Comparison of ENCODE assay signal across 39 cellular contexts in the genomic region with DNA sequence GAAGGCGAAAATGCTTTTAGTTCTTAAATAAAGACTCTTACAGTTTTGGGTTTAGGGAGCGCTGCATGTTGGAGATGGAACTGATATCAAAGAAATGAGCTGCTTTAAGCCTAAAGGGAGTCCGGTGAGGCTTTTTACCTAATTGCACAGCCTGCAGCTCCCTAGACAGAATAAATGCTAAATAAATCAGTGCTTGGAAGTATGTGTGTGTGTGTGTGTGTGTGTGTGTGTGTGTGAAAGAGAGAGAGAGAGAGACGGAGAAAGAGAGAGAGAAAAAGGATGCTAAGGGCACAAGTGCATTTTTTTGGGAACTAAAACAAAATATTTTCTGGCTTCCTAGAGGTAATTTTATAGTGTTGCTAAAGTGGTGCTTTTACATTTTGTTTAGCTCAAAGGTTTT.
"Had no signal": no experiment of that assay in that cellular context is flagged by ENCODE, and none has a peak within 500 bp of the region (broad histone marks: within the 10 kb centered on the region; RNA-seq: fewer than 3 reads in every experiment).

No MANE protein-coding gene starts in this region.

- H3K36me3 ChIP-seq: adrenal gland, ascending aorta, brain microvascular endothelial cell, breast epithelium, cardiac muscle cell, colonic mucosa had no signal

- DNase-seq: activated effector memory CD4-positive, alpha-beta T cell treated with anti-CD3 and anti-CD28 coated beads, Interleukin-2, amount 50 U/mL, for 16 hours; activated effector memory CD4-positive, alpha-beta T cell treated with Interleukin-2 at 50 U/mL for 16 hours; activated gamma-delta T cell; activated gamma-delta T cell treated with Interleukin-2 at 50 U/mL for 16 hours; activated naive CD4-positive, alpha-beta T cell; activated naive CD4-positive, alpha-beta T cell treated with anti-CD3 and anti-CD28 coated beads for 36 hours; activated naive CD4-positive, alpha-beta T cell treated with anti-CD3 and anti-CD28 coated beads, Interleukin-2, amount 10 ng/mL, durations not matched to agents 7 days and 5 days; activated naive CD4-positive, alpha-beta T cell treated with anti-CD3 and anti-CD28 coated beads, Interleukin-2, amount 50 U/mL, for 16 hours; activated naive CD4-positive, alpha-beta T cell treated with Interleukin-2 at 50 U/mL for 16 hours; activated naive CD8-positive, alpha-beta T cell treated with anti-CD3 and anti-CD28 coated beads for 36 hours; activated naive CD8-positive, alpha-beta T cell treated with anti-CD3 and anti-CD28 coated beads, Interleukin-2, amount 10 ng/mL, durations not matched to agents 7 days and 5 days; activated naive CD8-positive, alpha-beta T cell treated with anti-CD3 and anti-CD28 coated beads, Interleukin-2, amount 50 U/mL, for 24 hours; activated T-cell treated with anti-CD3 and anti-CD28 coated beads, Interleukin-2, amount 50 U/mL, for 48 hours; activated T-cell treated with anti-CD3 and anti-CD28 coated beads, Interleukin-2, amount 50 U/mL, for 72 hours; adrenal gland; amniotic stem cell; amygdala; anterior cingulate cortex; aorta; body of pancreas; brain microvascular endothelial cell; caudate nucleus; central memory CD4-positive, alpha-beta T cell; cerebellar nuclear complex; colonic mucosa had no signal

- H3K4me1 ChIP-seq: adrenal gland, ascending aorta, body of pancreas, breast epithelium, colonic mucosa had no signal

- H3K27me3 ChIP-seq: adrenal gland, ascending aorta, body of pancreas, brain microvascular endothelial cell, breast epithelium, cardiac muscle cell, colonic mucosa had no signal

- H3K4me1 Mint-ChIP-seq: activated naive CD4-positive, alpha-beta T cell treated with anti-CD3 and anti-CD28 coated beads, Interleukin-2, amount 10 ng/mL, durations not matched to agents 7 days and 5 days; activated naive CD4-positive, alpha-beta T cell treated with anti-CD3 and anti-CD28 coated beads, Interleukin-2, amount 50 U/mL, for 24 hours; activated naive CD8-positive, alpha-beta T cell treated with anti-CD3 and anti-CD28 coated beads for 36 hours; activated naive CD8-positive, alpha-beta T cell treated with anti-CD3 and anti-CD28 coated beads, Interleukin-2, amount 10 ng/mL, durations not matched to agents 7 days and 5 days; activated naive CD8-positive, alpha-beta T cell treated with anti-CD3 and anti-CD28 coated beads, Interleukin-2, amount 50 U/mL, for 24 hours; activated T-helper 17 cell treated with anti-CD3 and anti-CD28 coated beads, Interleukin-2, amount 50 U/mL, for 72 hours; brain; central memory CD8-positive, alpha-beta T cell had no signal

- H3K9me3 ChIP-seq: adrenal gland, ascending aorta, body of pancreas, breast epithelium, colonic mucosa had no signal

- H3K27ac Mint-ChIP-seq: activated naive CD4-positive, alpha-beta T cell treated with anti-CD3 and anti-CD28 coated beads for 36 hours; activated naive CD4-positive, alpha-beta T cell treated with anti-CD3 and anti-CD28 coated beads, Interleukin-2, amount 10 ng/mL, durations not matched to agents 7 days and 5 days; activated naive CD4-positive, alpha-beta T cell treated with anti-CD3 and anti-CD28 coated beads, Interleukin-2, amount 50 U/mL, for 24 hours; activated naive CD4-positive, alpha-beta T cell treated with anti-CD3 and anti-CD28 coated beads, Interleukin-2, amount 50 U/mL, for 72 hours; activated naive CD8-positive, alpha-beta T cell; activated naive CD8-positive, alpha-beta T cell treated with anti-CD3 and anti-CD28 coated beads for 36 hours; activated naive CD8-positive, alpha-beta T cell treated with anti-CD3 and anti-CD28 coated beads, Interleukin-2, amount 10 ng/mL, durations not matched to agents 7 days and 5 days; activated naive CD8-positive, alpha-beta T cell treated with anti-CD3 and anti-CD28 coated beads, Interleukin-2, amount 50 U/mL, for 24 hours; activated T-cell treated with anti-CD3 and anti-CD28 coated beads, Interleukin-2, amount 50 U/mL, for 72 hours; activated T-helper 1 cell treated with anti-CD3 and anti-CD28 coated beads, Interleukin-12 subunit alpha, Interleukin-12 subunit beta, Interleukin-2, Interleukin-4 antibody, amounts not matched to agents 30 ng/mL and 10 ng/mL and 1 ng/mL, durations not matched to agents 14 hours and 24 hours and 36 hours; activated T-helper 17 cell treated with anti-CD3 and anti-CD28 coated beads, Interleukin-2, amount 50 U/mL, for 72 hours; activated T-helper 2 cell treated with anti-CD3 and anti-CD28 coated beads, Interferon-gamma antibody, Interleukin-2, Interleukin-4, amounts not matched to agents 10 μg/mL and 5 μg/mL and 100 μg/mL, durations not matched to agents 14 hours and 24 hours and 36 hours; brain had no signal

- H3K27me3 Mint-ChIP-seq: activated naive CD4-positive, alpha-beta T cell treated with anti-CD3 and anti-CD28 coated beads, Interleukin-2, amount 10 ng/mL, durations not matched to agents 7 days and 5 days; activated naive CD8-positive, alpha-beta T cell treated with anti-CD3 and anti-CD28 coated beads, Interleukin-2, amount 10 ng/mL, durations not matched to agents 7 days and 5 days; brain; central memory CD8-positive, alpha-beta T cell had no signal

- H3K9me3 Mint-ChIP-seq: activated naive CD4-positive, alpha-beta T cell treated with anti-CD3 and anti-CD28 coated beads for 36 hours; activated naive CD4-positive, alpha-beta T cell treated with anti-CD3 and anti-CD28 coated beads, Interleukin-2, amount 10 ng/mL, durations not matched to agents 7 days and 5 days; activated naive CD4-positive, alpha-beta T cell treated with anti-CD3 and anti-CD28 coated beads, Interleukin-2, amount 50 U/mL, for 24 hours; activated naive CD4-positive, alpha-beta T cell treated with anti-CD3 and anti-CD28 coated beads, Interleukin-2, amount 50 U/mL, for 72 hours; activated naive CD8-positive, alpha-beta T cell treated with anti-CD3 and anti-CD28 coated beads for 36 hours; activated naive CD8-positive, alpha-beta T cell treated with anti-CD3 and anti-CD28 coated beads, Interleukin-2, amount 10 ng/mL, durations not matched to agents 7 days and 5 days; activated naive CD8-positive, alpha-beta T cell treated with anti-CD3 and anti-CD28 coated beads, Interleukin-2, amount 50 U/mL, for 24 hours; activated T-helper 1 cell treated with anti-CD3 and anti-CD28 coated beads, Interleukin-12 subunit alpha, Interleukin-12 subunit beta, Interleukin-2, Interleukin-4 antibody, amounts not matched to agents 30 ng/mL and 10 ng/mL and 1 ng/mL, durations not matched to agents 14 hours and 24 hours and 36 hours; activated T-helper 17 cell treated with anti-CD3 and anti-CD28 coated beads, Interleukin-2, amount 50 U/mL, for 72 hours; activated T-helper 2 cell treated with anti-CD3 and anti-CD28 coated beads, Interferon-gamma antibody, Interleukin-2, Interleukin-4, amounts not matched to agents 10 μg/mL and 5 μg/mL and 100 μg/mL, durations not matched to agents 14 hours and 24 hours and 36 hours had no signal

- FAIRE-seq: astrocyte, bronchial epithelial cell, colon had no signal

- H3K4me3 ChIP-seq: adrenal gland, ascending aorta, body of pancreas, breast epithelium, cardiac muscle cell, colonic mucosa had no signal

- H3K36me3 Mint-ChIP-seq: activated naive CD4-positive, alpha-beta T cell treated with anti-CD3 and anti-CD28 coated beads, Interleukin-2, amount 10 ng/mL, durations not matched to agents 7 days and 5 days; activated naive CD4-positive, alpha-beta T cell treated with anti-CD3 and anti-CD28 coated beads, Interleukin-2, amount 50 U/mL, for 24 hours; activated naive CD4-positive, alpha-beta T cell treated with anti-CD3 and anti-CD28 coated beads, Interleukin-2, amount 50 U/mL, for 72 hours; activated naive CD8-positive, alpha-beta T cell treated with anti-CD3 and anti-CD28 coated beads for 36 hours; activated naive CD8-positive, alpha-beta T cell treated with anti-CD3 and anti-CD28 coated beads, Interleukin-2, amount 10 ng/mL, durations not matched to agents 7 days and 5 days; brain had no signal

- H3K4me3 Mint-ChIP-seq: activated naive CD4-positive, alpha-beta T cell treated with anti-CD3 and anti-CD28 coated beads for 36 hours; activated naive CD4-positive, alpha-beta T cell treated with anti-CD3 and anti-CD28 coated beads, Interleukin-2, amount 10 ng/mL, durations not matched to agents 7 days and 5 days; activated naive CD4-positive, alpha-beta T cell treated with anti-CD3 and anti-CD28 coated beads, Interleukin-2, amount 50 U/mL, for 24 hours; activated naive CD8-positive, alpha-beta T cell; activated naive CD8-positive, alpha-beta T cell treated with anti-CD3 and anti-CD28 coated beads for 36 hours; activated naive CD8-positive, alpha-beta T cell treated with anti-CD3 and anti-CD28 coated beads, Interleukin-2, amount 10 ng/mL, durations not matched to agents 7 days and 5 days; activated naive CD8-positive, alpha-beta T cell treated with anti-CD3 and anti-CD28 coated beads, Interleukin-2, amount 50 U/mL, for 24 hours; activated T-cell treated with anti-CD3 and anti-CD28 coated beads, Interleukin-2, amount 50 U/mL, for 72 hours; activated T-helper 1 cell treated with anti-CD3 and anti-CD28 coated beads, Interleukin-12 subunit alpha, Interleukin-12 subunit beta, Interleukin-2, Interleukin-4 antibody, amounts not matched to agents 30 ng/mL and 10 ng/mL and 1 ng/mL, durations not matched to agents 14 hours and 24 hours and 36 hours; activated T-helper 17 cell treated with anti-CD3 and anti-CD28 coated beads, Interleukin-2, amount 50 U/mL, for 72 hours; brain; central memory CD8-positive, alpha-beta T cell had no signal

- ATAC-seq: activated naive CD4-positive, alpha-beta T cell treated with anti-CD3 and anti-CD28 coated beads, Interleukin-2, amount 50 U/mL, for 72 hours; activated naive CD8-positive, alpha-beta T cell treated with anti-CD3 and anti-CD28 coated beads, Interleukin-2, amount 50 U/mL, for 24 hours; activated T-cell treated with anti-CD3 and anti-CD28 coated beads, Interleukin-2, amount 50 U/mL, for 72 hours; activated T-helper 17 cell treated with anti-CD3 and anti-CD28 coated beads, Interleukin-2, amount 50 U/mL, for 72 hours; body of pancreas had no signal

- H3K27ac ChIP-seq: adrenal gland, ascending aorta, body of pancreas, brain microvascular endothelial cell, breast epithelium, cardiac muscle cell, colonic mucosa had no signal
